ENCODE assay signal across 8 cellular contexts in the genomic region with DNA sequence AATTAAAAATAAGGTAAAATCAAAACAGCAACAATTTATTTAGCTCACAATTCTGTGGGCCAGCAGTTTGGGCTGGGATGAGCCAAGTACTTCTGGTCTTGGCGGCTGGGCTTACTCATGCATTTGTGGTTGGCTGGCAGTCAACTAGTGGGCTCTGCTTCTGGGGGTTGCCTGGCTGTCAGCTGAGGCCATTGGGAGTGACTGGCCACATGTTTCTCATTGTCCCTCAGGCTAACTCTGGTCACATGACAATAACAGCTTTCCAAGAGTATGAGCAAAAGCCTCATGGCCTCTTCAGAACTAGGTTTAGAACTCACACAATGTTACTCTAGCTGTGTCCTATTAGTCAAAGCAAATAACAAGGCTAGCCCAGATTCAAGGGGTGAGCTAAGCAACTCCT. TPM values are rescaled to one million over a fixed set of nuclear protein-coding genes. Genes with fewer than 3 reads are reported as not detected.
A peak's percentile ranks its signal among the peaks of the same experiment; 100 is the strongest.
DNase-seq lines count a peak whose midpoint lies in the region; ATAC-seq and TF ChIP-seq lines count a peak whose summit lies in the region.

No MANE protein-coding gene starts in this region.

- H3K36me3 Mint-ChIP-seq in activated T-helper 2 cell treated with anti-CD3 and anti-CD28 coated beads, Interferon-gamma antibody, Interleukin-2, Interleukin-4, amounts not matched to agents 10 μg/mL and 5 μg/mL and 100 μg/mL, durations not matched to agents 14 hours and 24 hours and 36 hours (ENCODE audit: low read depth), result no peaks in the 10 kb centered on the region

- H3K27ac ChIP-seq in prostate gland, result no peak overlapping the region

- peaks cover 3% of the 10 kb centered on the region for H3K9me3 Mint-ChIP-seq in activated T-helper 2 cell treated with anti-CD3 and anti-CD28 coated beads, Interferon-gamma antibody, Interleukin-2, Interleukin-4, amounts not matched to agents 10 μg/mL and 5 μg/mL and 100 μg/mL, durations not matched to agents 14 hours and 24 hours and 36 hours

- WGBS in prostate gland, result 56% methylated on average over 1 of the region's 1 CpG

- H3K4me3 Mint-ChIP-seq in activated T-helper 2 cell treated with anti-CD3 and anti-CD28 coated beads, Interferon-gamma antibody, Interleukin-2, Interleukin-4, amounts not matched to agents 10 μg/mL and 5 μg/mL and 100 μg/mL, durations not matched to agents 14 hours and 24 hours and 36 hours (ENCODE audit: low read depth), result no peak overlapping the region

- H3K27me3 Mint-ChIP-seq in activated T-helper 2 cell treated with anti-CD3 and anti-CD28 coated beads, Interferon-gamma antibody, Interleukin-2, Interleukin-4, amounts not matched to agents 10 μg/mL and 5 μg/mL and 100 μg/mL, durations not matched to agents 14 hours and 24 hours and 36 hours (ENCODE audit: low read depth), result peaks cover 27% of the 10 kb centered on the region

- H3K4me3 ChIP-seq in prostate gland, result no peak overlapping the region

- DNase-seq in GM10248 (ENCODE audit: extremely low spot score), result peak; percentile 18
- DNase-seq in MV-4-11 (lab: John Stamatoyannopoulos, UW), result peak; percentile 89
- peak; percentile 65 for DNase-seq in dedifferentiated amniotic fluid mesenchymal stem cell (ENCODE audit: extremely low spot score)
- peak; percentile 50 for DNase-seq in renal cortical epithelial cell (ENCODE audit: low read depth)
- DNase-seq in prostate gland (ENCODE audit: low spot score), result no peak
- no peak for DNase-seq in activated T-helper 2 cell treated with anti-CD3 and anti-CD28 coated beads, Interferon-gamma antibody, Interleukin-2, Interleukin-4, amounts not matched to agents 10 μg/mL and 5 μg/mL and 100 μg/mL, durations not matched to agents 14 hours and 24 hours and 36 hours (ENCODE audit: low spot score)
- DNase-seq in kidney glomerular epithelial cell (lab: John Stamatoyannopoulos, UW), result no peak

- no peak overlapping the region for H3K27ac Mint-ChIP-seq in activated T-helper 2 cell treated with anti-CD3 and anti-CD28 coated beads, Interferon-gamma antibody, Interleukin-2, Interleukin-4, amounts not matched to agents 10 μg/mL and 5 μg/mL and 100 μg/mL, durations not matched to agents 14 hours and 24 hours and 36 hours

- TF ChIP-seq CTCF in GM10248 (IDR thresholded peaks at IDR 0.05; ENCODE audit: control extremely low read depth, extremely low read depth, low read depth, missing control alignments) (no peak), prostate gland (IDR thresholded peaks at IDR 0.05) (no peak)

- TF ChIP-seq POLR2A in prostate gland (IDR thresholded peaks at IDR 0.05), result no peak

- H3K27me3 ChIP-seq in prostate gland (replicated peaks; ENCODE audit: insufficient read depth), result peaks cover 10% of the 10 kb centered on the region

- CTCF ChIA-PET in GM10248 (lab: Yijun Ruan, JAX), result interaction anchor here (0.7 to 1.6 kb wide), 5 partner anchors 10 to 125 kb away, joined by 3 to 5 read pairs (median 4); no protein-coding TSS in a partner anchor

- peaks cover 16% of the 10 kb centered on the region for H3K4me1 Mint-ChIP-seq in activated T-helper 2 cell treated with anti-CD3 and anti-CD28 coated beads, Interferon-gamma antibody, Interleukin-2, Interleukin-4, amounts not matched to agents 10 μg/mL and 5 μg/mL and 100 μg/mL, durations not matched to agents 14 hours and 24 hours and 36 hours (ENCODE audit: low read depth)

- no peak for ATAC-seq in GM19467 (IDR thresholded peaks at IDR 0.05; ENCODE audit: unreplicated experiment)

- H3K36me3 ChIP-seq in prostate gland, result no peaks in the 10 kb centered on the region

- H3K4me1 ChIP-seq in prostate gland (replicated peaks), result no peaks in the 10 kb centered on the region

- H3K9me3 ChIP-seq in prostate gland, result no peaks in the 10 kb centered on the region

- POLR2A ChIA-PET in GM10248 (lab: Yijun Ruan, JAX), result no interaction called here

- intact Hi-C loops in prostate gland (cut with DNase I), result no loop called here
- intact Hi-C loops in activated T-helper 2 cell treated with anti-CD3 and anti-CD28 coated beads, Interferon-gamma antibody, Interleukin-2, Interleukin-4, amounts not matched to agents 10 μg/mL and 5 μg/mL and 100 μg/mL, durations not matched to agents 14 hours and 24 hours and 36 hours (cut with micrococcal nuclease), result loop anchor here (2.0 kb wide), 1 partner anchor 52 kb away; no protein-coding TSS in a partner anchor

RNA-seq across cellular contexts. Expression of gene CHIA, which starts 15.6 kb away (rescaled TPM):
- total RNA-seq in renal cortical epithelial cell, result not detected in 2 replicates
- total RNA-seq in prostate gland, result not detected
- total RNA-seq in activated T-helper 2 cell treated with anti-CD3 and anti-CD28 coated beads, Interferon-gamma antibody, Interleukin-2, Interleukin-4, amounts not matched to agents 10 μg/mL and 5 μg/mL and 100 μg/mL, durations not matched to agents 14 hours and 24 hours and 36 hours, result not detected in 2 replicates

RNA-seq across cellular contexts. Expression of gene CHI3L2, which starts 47.6 kb away (rescaled TPM):
- 1.6 and 3.0 TPM in 2 replicates for total RNA-seq in renal cortical epithelial cell
- 10 to 100 TPM in 1 of 2 donors, under 1 TPM in 1; 0.82 to 10.6 TPM for total RNA-seq in prostate gland
- 1.3 and 1.8 TPM in 2 replicates for total RNA-seq in activated T-helper 2 cell treated with anti-CD3 and anti-CD28 coated beads, Interferon-gamma antibody, Interleukin-2, Interleukin-4, amounts not matched to agents 10 μg/mL and 5 μg/mL and 100 μg/mL, durations not matched to agents 14 hours and 24 hours and 36 hours

Comparison
In these comparisons a context has a peak if more than half of its experiments do, and no peak if none do; other contexts are left out.
1. DNase-seq: peak in GM10248 (single experiment), MV-4-11 (single experiment), dedifferentiated amniotic fluid mesenchymal stem cell (single experiment) and renal cortical epithelial cell (single experiment); none in prostate gland (single experiment), activated T-helper 2 cell treated with anti-CD3 and anti-CD28 coated beads, Interferon-gamma antibody, Interleukin-2, Interleukin-4, amounts not matched to agents 10 μg/mL and 5 μg/mL and 100 μg/mL, durations not matched to agents 14 hours and 24 hours and 36 hours (single experiment) and kidney glomerular epithelial cell (single experiment).